In the genomic region with DNA sequence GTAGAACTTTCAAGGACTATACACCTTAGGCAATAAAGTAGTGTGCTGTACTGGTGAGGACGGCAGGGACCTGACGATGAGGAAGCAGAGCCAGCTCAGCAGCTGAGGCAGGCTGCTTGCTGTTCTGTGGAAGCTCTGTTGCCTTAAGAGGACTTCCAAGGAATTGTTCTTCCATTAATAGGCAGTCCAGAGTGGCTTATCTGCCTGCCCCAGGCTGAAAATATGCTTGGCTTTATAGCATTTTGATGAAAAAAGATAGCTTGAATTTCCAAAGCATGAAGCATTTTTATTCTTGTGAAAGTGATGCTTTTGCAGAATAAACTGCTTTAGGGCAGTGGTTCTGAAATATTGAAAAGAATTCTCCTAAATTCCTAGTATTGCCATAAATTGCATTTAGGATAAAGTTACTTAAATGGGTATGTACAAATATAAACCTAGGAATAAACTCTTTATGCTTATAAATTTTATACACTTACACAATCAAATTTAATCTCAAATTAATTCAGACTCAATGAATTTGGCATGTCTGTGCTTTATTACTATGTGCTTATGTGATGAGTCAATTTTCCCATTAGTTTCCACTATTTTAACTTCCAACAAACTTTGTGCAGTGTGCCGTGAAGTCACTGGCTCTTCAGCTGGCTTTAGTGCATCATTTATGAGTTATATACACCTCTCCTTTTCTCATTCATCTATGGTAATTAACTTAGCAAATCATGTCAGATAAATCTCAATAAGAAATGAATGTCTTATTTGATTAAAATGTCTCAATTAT, we compare ENCODE assay signal across 23 cellular contexts.
A peak's percentile ranks its signal among the peaks of the same experiment; 100 is the strongest.
DNase-seq lines count a peak whose midpoint lies in the region; ATAC-seq, FAIRE-seq and TF ChIP-seq lines count a peak whose summit lies in the region.
"Had no signal": no experiment of that assay in that cellular context is flagged by ENCODE, and none has a peak within 500 bp of the region (broad histone marks: within the 10 kb centered on the region; RNA-seq: fewer than 3 reads in every experiment).

No MANE protein-coding gene starts in this region.

- intact Hi-C loops in endothelial cell of umbilical vein (cut with micrococcal nuclease), result no loop called here

- H2AFZ ChIP-seq in SK-N-SH (ENCODE audit: low read depth) (no peak overlapping the region), endothelial cell of umbilical vein (ENCODE audit: low read depth, low read length) (no peak overlapping the region), osteoblast (ENCODE audit: low read length) (peak overlapping the region; percentile 53)

- BruUV-seq in endothelial cell of umbilical vein (replicated peaks; lab: Mats Ljungman, UMichigan), result no TSS peak

- H3K36me3 ChIP-seq in BJ (ENCODE audit: control insufficient read depth, insufficient read depth, low read length) (no peaks in the 10 kb centered on the region), SK-N-SH (replicated peaks in 1 of 2; ENCODE audit: control insufficient read depth in 1 of 2, insufficient read depth in 2 of 2, low read length in 1 of 2) (no peaks in the 10 kb centered on the region), endothelial cell of umbilical vein (ENCODE audit: control insufficient read depth in 2 of 2, extremely low read depth in 1 of 2, insufficient read depth in 2 of 2, low read length in 2 of 2) (no peaks in the 10 kb centered on the region), osteoblast (ENCODE audit: insufficient read depth, low read length) (no peaks in the 10 kb centered on the region)
- H3K36me3 ChIP-seq: BLaER1 treated with 17β-estradiol and CSF1 and Interleukin-3, amounts not matched to agents 10 nM and 100 nM; ovary; SJSA1; tibial artery had no signal

- H3K4me3 Mint-ChIP-seq in activated T-cell treated with anti-CD3 and anti-CD28 coated beads, Interleukin-2, amount 50 U/mL, for 4 hours, result no peak overlapping the region
- H3K4me3 Mint-ChIP-seq: activated naive CD8-positive, alpha-beta T cell treated with anti-CD3 and anti-CD28 coated beads, Interleukin-2, amount 50 U/mL, for 24 hours; brain; WTC11 had no signal

- POLR2A ChIA-PET in BJ (lab: Charles Lee), result interaction anchor here (0.6 to 1.2 kb wide), 4 partner anchors 26 to 81 kb away, joined by 3 to 4 read pairs (median 3); no protein-coding TSS in a partner anchor
- POLR2A ChIA-PET in SK-N-SH (lab: Yijun Ruan, JAX), result no interaction called here
- POLR2A ChIA-PET in endothelial cell of umbilical vein (lab: Charles Lee), result no interaction called here

- H3K4me1 ChIP-seq in SK-N-SH (ENCODE audit: control insufficient read depth in 1 of 2, insufficient read depth in 2 of 2, low read depth in 1 of 2, low read length in 1 of 2), result peaks cover 3 to 7% of the 10 kb centered on the region in 2 experiments; a peak in 1 of 4 replicates
- H3K4me1 ChIP-seq in endothelial cell of umbilical vein (ENCODE audit: control insufficient read depth, extremely low read depth, insufficient read depth, low read length), result no peaks in the 10 kb centered on the region
- peaks cover 4% of the 10 kb centered on the region for H3K4me1 ChIP-seq in osteoblast (ENCODE audit: insufficient read depth, low read length)
- H3K4me1 ChIP-seq: SJSA1 had no signal

- CTCF ChIA-PET in BJ (lab: Yijun Ruan, JAX), result interaction anchor here (1.1 to 1.7 kb wide), 2 partner anchors 21 to 75 kb away, joined by 3 to 6 read pairs; no protein-coding TSS in a partner anchor
- CTCF ChIA-PET in SK-N-SH (lab: Yijun Ruan, JAX), result interaction anchor here (1.3 to 2.8 kb wide), 2 partner anchors 21 to 89 kb away, joined by 3 to 12 read pairs; no protein-coding TSS in a partner anchor
- CTCF ChIA-PET in endothelial cell of umbilical vein (lab: Charles Lee), result no interaction called here

- TF ChIP-seq CTCF in BJ (IDR thresholded peaks at IDR 0.05; ENCODE audit: insufficient read depth, low read depth, low read length) (no peak), SK-N-SH (IDR thresholded peaks at IDR 0.05) (no peak), endothelial cell of umbilical vein (IDR thresholded peaks at IDR 0.05; ENCODE audit: extremely low read depth in 1 of 2, insufficient read depth in 1 of 2, low read depth in 1 of 2, low read length in 2 of 2) (no peak), osteoblast (IDR thresholded peaks at IDR 0.05; ENCODE audit: extremely low read depth, low read depth, low read length) (no peak)

- H3K9ac ChIP-seq in SK-N-SH (no peak overlapping the region), endothelial cell of umbilical vein (replicated peaks; ENCODE audit: extremely low read depth, insufficient read depth, low read length) (no peak overlapping the region)
- H3K9ac ChIP-seq: BLaER1 treated with 17β-estradiol and CSF1 and Interleukin-3, amounts not matched to agents 10 nM and 100 nM had no signal

- no peaks in the 10 kb centered on the region for H3F3A ChIP-seq in SK-N-SH (replicated peaks; ENCODE audit: insufficient read depth)

- H3K79me2 ChIP-seq in SK-N-SH (ENCODE audit: insufficient read depth) (no peaks in the 10 kb centered on the region), endothelial cell of umbilical vein (ENCODE audit: control insufficient read depth, insufficient read depth, low read length) (no peaks in the 10 kb centered on the region), osteoblast (ENCODE audit: insufficient read depth, low read length) (no peaks in the 10 kb centered on the region)

- no peak for TF ChIP-seq POLR2A in endothelial cell of umbilical vein (IDR thresholded peaks at IDR 0.05; ENCODE audit: low read depth, low read length)

- TF ChIP-seq RAD21 in SK-N-SH (IDR thresholded peaks at IDR 0.05; ENCODE audit: low read length), result no peak

- H3K27ac ChIP-seq in SK-N-SH (ENCODE audit: low read depth in 2 of 2, low read length in 1 of 2) (no peak overlapping the region), endothelial cell of umbilical vein (ENCODE audit: insufficient read depth, low read depth, low read length) (no peak overlapping the region), osteoblast (ENCODE audit: low read depth, low read length) (no peak overlapping the region)
- H3K27ac ChIP-seq: BLaER1 treated with 17β-estradiol and CSF1 and Interleukin-3, amounts not matched to agents 10 nM and 100 nM; ovary; RWPE1; SJSA1; tibial artery had no signal

- dilution Hi-C loops in endothelial cell of umbilical vein (cut with MboI; ENCODE audit: extremely low pct_ligation_motif_present, low sequenced_read_pairs), result no loop called here

- DNase-seq in BJ (ENCODE audit: low read depth), result peak; percentile 73
- no peak for DNase-seq in SK-N-SH
- peak; percentile 14 for DNase-seq in endothelial cell of umbilical vein (ENCODE audit: low read depth, low spot score)
- DNase-seq in osteoblast (ENCODE audit: insufficient read length, low spot score, missing footprints), result no peak
- no peak for DNase-seq in D341Med (ENCODE audit: low spot score)
- DNase-seq in SK-N-DZ (ENCODE audit: low spot score), result no peak
- no peak for DNase-seq in activated T-cell treated with anti-CD3 and anti-CD28 coated beads, Interleukin-2, amount 50 U/mL, for 4 hours
- DNase-seq: activated CD4-positive, alpha-beta T cell treated with anti-CD3 and anti-CD28 coated beads, Interleukin-2, amount 50 U/mL, for 1 hour; activated gamma-delta T cell treated with Interleukin-2 at 50 U/mL for 16 hours; activated naive CD8-positive, alpha-beta T cell treated with anti-CD3 and anti-CD28 coated beads, Interleukin-2, amount 50 U/mL, for 24 hours; activated T-cell treated with anti-CD3 and anti-CD28 coated beads, Interleukin-2, amount 50 U/mL, for 1 hour; GF-D8; NCI-H1048; NCI-H187; ovary; tibial artery had no signal

- H3K4me3 ChIP-seq in BJ (ENCODE audit: low read depth, low read length) (no peak overlapping the region), SK-N-SH (ENCODE audit: low read depth in 2 of 2, low read length in 1 of 2) (no peak overlapping the region), endothelial cell of umbilical vein (replicated peaks in 1 of 3; ENCODE audit: insufficient read depth in 1 of 3, low read depth in 1 of 3, low read length in 3 of 3) (no peak overlapping the region), osteoblast (ENCODE audit: insufficient read depth, low read length) (no peak overlapping the region)
- H3K4me3 ChIP-seq: BLaER1 treated with 17β-estradiol and CSF1 and Interleukin-3, amounts not matched to agents 10 nM and 100 nM; ovary; SJSA1; tibial artery had no signal

- peaks cover 12% of the 10 kb centered on the region for H3K27me3 Mint-ChIP-seq in activated T-cell treated with anti-CD3 and anti-CD28 coated beads, Interleukin-2, amount 50 U/mL, for 4 hours (ENCODE audit: low read depth)

- H3K27me3 ChIP-seq in BJ (ENCODE audit: control insufficient read depth, insufficient read depth, low read length), result no peaks in the 10 kb centered on the region
- H3K27me3 ChIP-seq in SK-N-SH (ENCODE audit: insufficient read depth), result no peaks in the 10 kb centered on the region
- H3K27me3 ChIP-seq in endothelial cell of umbilical vein (ENCODE audit: control insufficient read depth in 2 of 2, insufficient read depth in 2 of 2, low read length in 2 of 2), result peaks cover 0 to 4% of the 10 kb centered on the region in 2 experiments
- no peaks in the 10 kb centered on the region for H3K27me3 ChIP-seq in osteoblast (ENCODE audit: insufficient read depth, low read length)
- H3K27me3 ChIP-seq: BLaER1 treated with 17β-estradiol and CSF1 and Interleukin-3, amounts not matched to agents 10 nM and 100 nM; ovary; SJSA1; tibial artery had no signal

- TF ChIP-seq EP300 in SK-N-SH (IDR thresholded peaks at IDR 0.05; ENCODE audit: borderline replicate concordance in 1 of 2, low read depth in 1 of 2, low read length in 1 of 2), result no peak

- no peaks in the 10 kb centered on the region for H3K9me2 ChIP-seq in SK-N-SH

- H3K4me1 Mint-ChIP-seq in activated T-cell treated with anti-CD3 and anti-CD28 coated beads, Interleukin-2, amount 50 U/mL, for 4 hours (ENCODE audit: low read depth), result no peaks in the 10 kb centered on the region
- H3K4me1 Mint-ChIP-seq: activated naive CD8-positive, alpha-beta T cell treated with anti-CD3 and anti-CD28 coated beads, Interleukin-2, amount 50 U/mL, for 24 hours; brain had no signal

- no peak for ATAC-seq in HG02852 (IDR thresholded peaks at IDR 0.05; ENCODE audit: unreplicated experiment)
- ATAC-seq in activated T-cell treated with anti-CD3 and anti-CD28 coated beads, Interleukin-2, amount 50 U/mL, for 4 hours, result no peak
- ATAC-seq: activated naive CD8-positive, alpha-beta T cell treated with anti-CD3 and anti-CD28 coated beads, Interleukin-2, amount 50 U/mL, for 24 hours; left lobe of liver had no signal

- H4K20me1 ChIP-seq in SK-N-SH (ENCODE audit: insufficient read depth) (no peaks in the 10 kb centered on the region), endothelial cell of umbilical vein (replicated peaks; ENCODE audit: control insufficient read depth, extremely low read depth, insufficient read depth, low read length) (no peaks in the 10 kb centered on the region), osteoblast (ENCODE audit: insufficient read depth, low read length) (no peaks in the 10 kb centered on the region)
- H4K20me1 ChIP-seq: BLaER1 treated with 17β-estradiol and CSF1 and Interleukin-3, amounts not matched to agents 10 nM and 100 nM had no signal

- H3K36me3 Mint-ChIP-seq in activated T-cell treated with anti-CD3 and anti-CD28 coated beads, Interleukin-2, amount 50 U/mL, for 4 hours (ENCODE audit: insufficient read depth), result no peaks in the 10 kb centered on the region
- H3K36me3 Mint-ChIP-seq: brain had no signal

- no peaks in the 10 kb centered on the region for H3K9me1 ChIP-seq in endothelial cell of umbilical vein (replicated peaks; ENCODE audit: control insufficient read depth, extremely low read depth, insufficient read depth, low read length)

- no peak for FAIRE-seq in endothelial cell of umbilical vein (lab: Jason Lieb, UNC)

- WGBS in SK-N-SH (ENCODE audit: low lambda C conversion rate), result 40% methylated on average over 3 of the region's 3 CpGs

- H3K4me2 ChIP-seq in SK-N-SH, result no peak overlapping the region
- H3K4me2 ChIP-seq in endothelial cell of umbilical vein (ENCODE audit: insufficient read depth, low read length), result no peak overlapping the region
- H3K4me2 ChIP-seq in osteoblast (ENCODE audit: insufficient read depth, low read length), result no peak overlapping the region
- H3K4me2 ChIP-seq: BLaER1 treated with 17β-estradiol and CSF1 and Interleukin-3, amounts not matched to agents 10 nM and 100 nM had no signal

- peaks cover 4% of the 10 kb centered on the region for H3K9me3 Mint-ChIP-seq in activated T-cell treated with anti-CD3 and anti-CD28 coated beads, Interleukin-2, amount 50 U/mL, for 4 hours

- H3K9me3 ChIP-seq in SK-N-SH (no peaks in the 10 kb centered on the region), endothelial cell of umbilical vein (replicated peaks; ENCODE audit: control insufficient read depth, insufficient read depth, low read length) (no peaks in the 10 kb centered on the region), osteoblast (ENCODE audit: low read depth, low read length) (no peaks in the 10 kb centered on the region)
- H3K9me3 ChIP-seq: ovary, SJSA1, tibial artery had no signal

Comparison
In these comparisons a context has a peak if more than half of its experiments do, and no peak if none do; other contexts are left out.
1. DNase-seq: peak in BJ (single experiment) and endothelial cell of umbilical vein (single experiment); none in SK-N-SH (single experiment), osteoblast (single experiment), D341Med (single experiment), SK-N-DZ (single experiment) and activated T-cell treated with anti-CD3 and anti-CD28 coated beads, Interleukin-2, amount 50 U/mL, for 4 hours (single experiment).